ENCODE assay signal across 1 cellular context in the genomic region with DNA sequence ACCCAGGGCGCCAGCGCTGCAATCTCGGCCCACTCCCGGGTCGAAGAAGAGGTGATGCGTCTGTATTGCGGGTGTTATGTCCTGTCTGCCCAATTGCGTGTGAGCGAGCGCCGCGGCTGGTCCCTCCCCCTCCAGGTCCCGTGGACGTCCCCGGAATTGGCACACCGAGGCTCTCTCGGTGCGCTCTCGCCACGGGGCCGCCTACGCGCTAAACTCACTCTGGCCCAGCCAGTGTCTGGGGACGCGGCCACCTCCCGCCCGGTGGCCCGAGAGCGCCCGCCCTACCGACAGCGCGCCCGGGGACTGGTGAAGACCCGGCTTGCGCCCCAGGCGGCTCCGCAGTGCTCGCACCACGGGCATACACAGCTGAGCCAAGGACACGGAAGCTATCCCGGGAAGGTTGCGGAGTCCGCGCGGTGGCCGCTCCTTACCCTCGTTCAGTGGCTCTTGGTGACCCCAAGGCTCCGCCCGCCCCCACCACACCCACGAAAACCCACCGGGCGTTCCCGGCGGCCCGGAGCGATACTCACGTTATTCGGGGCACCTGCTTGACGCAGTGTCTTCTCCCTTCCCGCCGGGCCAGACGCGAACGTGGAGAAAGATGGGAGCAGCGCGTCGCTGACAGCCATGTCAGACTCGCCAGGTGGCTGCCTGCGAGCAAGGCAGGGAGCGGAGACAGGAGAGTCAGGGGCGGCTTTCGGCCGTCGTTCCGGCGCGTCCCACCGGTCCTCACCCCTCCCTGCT.
TF ChIP-seq lines count a peak whose summit lies in the region.

No MANE protein-coding gene starts in this region.

TF ChIP-seq in HCT116, 20 proteins besides CTCF, POLR2A, EP300 and RAD21 (continued from another document):
- TF ChIP-seq, protein P1, sequence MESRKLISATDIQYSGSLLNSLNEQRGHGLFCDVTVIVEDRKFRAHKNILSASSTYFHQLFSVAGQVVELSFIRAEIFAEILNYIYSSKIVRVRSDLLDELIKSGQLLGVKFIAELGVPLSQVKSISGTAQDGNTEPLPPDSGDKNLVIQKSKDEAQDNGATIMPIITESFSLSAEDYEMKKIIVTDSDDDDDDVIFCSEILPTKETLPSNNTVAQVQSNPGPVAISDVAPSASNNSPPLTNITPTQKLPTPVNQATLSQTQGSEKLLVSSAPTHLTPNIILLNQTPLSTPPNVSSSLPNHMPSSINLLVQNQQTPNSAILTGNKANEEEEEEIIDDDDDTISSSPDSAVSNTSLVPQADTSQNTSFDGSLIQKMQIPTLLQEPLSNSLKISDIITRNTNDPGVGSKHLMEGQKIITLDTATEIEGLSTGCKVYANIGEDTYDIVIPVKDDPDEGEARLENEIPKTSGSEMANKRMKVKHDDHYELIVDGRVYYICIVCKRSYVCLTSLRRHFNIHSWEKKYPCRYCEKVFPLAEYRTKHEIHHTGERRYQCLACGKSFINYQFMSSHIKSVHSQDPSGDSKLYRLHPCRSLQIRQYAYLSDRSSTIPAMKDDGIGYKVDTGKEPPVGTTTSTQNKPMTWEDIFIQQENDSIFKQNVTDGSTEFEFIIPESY (IDR thresholded peaks at IDR 0.05; ENCODE audit: extremely low read depth, insufficient replicate concordance, low read length) = no peak
- TF ChIP-seq, protein P2, sequence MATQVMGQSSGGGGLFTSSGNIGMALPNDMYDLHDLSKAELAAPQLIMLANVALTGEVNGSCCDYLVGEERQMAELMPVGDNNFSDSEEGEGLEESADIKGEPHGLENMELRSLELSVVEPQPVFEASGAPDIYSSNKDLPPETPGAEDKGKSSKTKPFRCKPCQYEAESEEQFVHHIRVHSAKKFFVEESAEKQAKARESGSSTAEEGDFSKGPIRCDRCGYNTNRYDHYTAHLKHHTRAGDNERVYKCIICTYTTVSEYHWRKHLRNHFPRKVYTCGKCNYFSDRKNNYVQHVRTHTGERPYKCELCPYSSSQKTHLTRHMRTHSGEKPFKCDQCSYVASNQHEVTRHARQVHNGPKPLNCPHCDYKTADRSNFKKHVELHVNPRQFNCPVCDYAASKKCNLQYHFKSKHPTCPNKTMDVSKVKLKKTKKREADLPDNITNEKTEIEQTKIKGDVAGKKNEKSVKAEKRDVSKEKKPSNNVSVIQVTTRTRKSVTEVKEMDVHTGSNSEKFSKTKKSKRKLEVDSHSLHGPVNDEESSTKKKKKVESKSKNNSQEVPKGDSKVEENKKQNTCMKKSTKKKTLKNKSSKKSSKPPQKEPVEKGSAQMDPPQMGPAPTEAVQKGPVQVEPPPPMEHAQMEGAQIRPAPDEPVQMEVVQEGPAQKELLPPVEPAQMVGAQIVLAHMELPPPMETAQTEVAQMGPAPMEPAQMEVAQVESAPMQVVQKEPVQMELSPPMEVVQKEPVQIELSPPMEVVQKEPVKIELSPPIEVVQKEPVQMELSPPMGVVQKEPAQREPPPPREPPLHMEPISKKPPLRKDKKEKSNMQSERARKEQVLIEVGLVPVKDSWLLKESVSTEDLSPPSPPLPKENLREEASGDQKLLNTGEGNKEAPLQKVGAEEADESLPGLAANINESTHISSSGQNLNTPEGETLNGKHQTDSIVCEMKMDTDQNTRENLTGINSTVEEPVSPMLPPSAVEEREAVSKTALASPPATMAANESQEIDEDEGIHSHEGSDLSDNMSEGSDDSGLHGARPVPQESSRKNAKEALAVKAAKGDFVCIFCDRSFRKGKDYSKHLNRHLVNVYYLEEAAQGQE (IDR thresholded peaks at IDR 0.05; ENCODE audit: low read depth) = no peak
- TF ChIP-seq ZFX (IDR thresholded peaks at IDR 0.05) (no peak), POLR2AphosphoS5 (IDR thresholded peaks at IDR 0.05; ENCODE audit: low read depth, low read length) (no peak)
